Comparison of ENCODE assay signal across 16 cellular contexts in genomic region chr10:11871470-11871869, GRCh38. TPM values are rescaled to one million over a fixed set of nuclear protein-coding genes. Genes with fewer than 3 reads are reported as not detected.
A peak's percentile ranks its signal among the peaks of the same experiment; 100 is the strongest.
DNase-seq lines count a peak whose midpoint lies in the region; ATAC-seq, FAIRE-seq and TF ChIP-seq lines count a peak whose summit lies in the region.
"Had no signal": no experiment of that assay in that cellular context is flagged by ENCODE, and none has a peak within 500 bp of the region (broad histone marks: within the 10 kb centered on the region; RNA-seq: fewer than 3 reads in every experiment).

No MANE protein-coding gene starts in this region.

- no peak for DNase-seq in heart left ventricle
- DNase-seq in cardiac septum (ENCODE audit: low spot score): no peak
- peak; percentile 35 for DNase-seq in bronchial epithelial cell (ENCODE audit: low read depth)
- DNase-seq in myocyte (ENCODE audit: low read depth): peak; percentile 43
- no peak for DNase-seq in NCI-H2081 treated with DMSO at 0.1 percent for 48 hours (lab: John Stamatoyannopoulos, UW)
- no peak for DNase-seq in activated naive CD4-positive, alpha-beta T cell treated with anti-CD3 and anti-CD28 coated beads, Interleukin-2, amount 50 U/mL, for 16 hours
- no peak for DNase-seq in anterior cingulate cortex (lab: John Stamatoyannopoulos, UW)
- DNase-seq: ACHN; activated CD4-positive, alpha-beta memory T cell treated with anti-CD3 and anti-CD28 coated beads, Interleukin-2, amount 10 ng/mL, durations not matched to agents 7 days and 5 days; COR-L47; Karpas-422; mesenchymal stem cell; NCI-H1436; NCI-H446 treated with DMSO at 0.1 percent for 48 hours had no signal

- no peak for FAIRE-seq in bronchial epithelial cell (lab: Jason Lieb, UNC)
- FAIRE-seq: G401.6 had no signal

- 12 to 20% (median 15%) methylated on average over 9 of the region's 9 CpGs for WGBS in heart left ventricle, 4 donors

- H3K36me3 ChIP-seq in heart left ventricle: peaks cover 0 to 3% (median 0%) of the 10 kb centered on the region in 9 donors
- peaks cover 13% of the 10 kb centered on the region for H3K36me3 ChIP-seq in bronchial epithelial cell (ENCODE audit: control insufficient read depth, insufficient read depth, low read length)

- TF ChIP-seq CTCF in heart left ventricle (IDR thresholded peaks at IDR 0.05): no peak
- TF ChIP-seq CTCF in bronchial epithelial cell (IDR thresholded peaks at IDR 0.05; ENCODE audit: insufficient read depth, low read length, severe bottlenecking): no peak

- no peaks in the 10 kb centered on the region for H3K27me3 ChIP-seq in heart left ventricle
- no peaks in the 10 kb centered on the region for H3K27me3 ChIP-seq in bronchial epithelial cell (ENCODE audit: control insufficient read depth, insufficient read depth, low read length)

- peak in 3 of 4 donors; percentile 44 to 66 (median 50) for ATAC-seq in heart left ventricle
- ATAC-seq in HG02798 (IDR thresholded peaks at IDR 0.05; ENCODE audit: poor library complexity, unreplicated experiment): no peak

- H3K4me3 ChIP-seq in heart left ventricle: peak overlapping the region in 2 of 12 donors; percentile 7 to 27
- no peak overlapping the region for H3K4me3 ChIP-seq in bronchial epithelial cell (ENCODE audit: low read depth, low read length)

- peak overlapping the region in 1 of 12 donors; percentile 46 for H3K27ac ChIP-seq in heart left ventricle

- peaks cover 0 to 47% (median 19%) of the 10 kb centered on the region in 12 donors for H3K4me1 ChIP-seq in heart left ventricle

- H3K9me3 ChIP-seq in heart left ventricle: no peaks in the 10 kb centered on the region

- no peak for TF ChIP-seq POLR2A in heart left ventricle (IDR thresholded peaks at IDR 0.05)

- intact Hi-C loops in heart left ventricle (cut with DNase I): no loop called here
- intact Hi-C loops in cardiac septum (cut with DNase I): no loop called here

RNA-seq across cellular contexts. Expression of gene PROSER2, which starts 48.3 kb away (rescaled TPM):
- total RNA-seq in heart left ventricle: 1 to 10 TPM in 4 of 9 donors, under 1 TPM in 5; 0.58 to 3.3 (median 0.84) TPM
- polyA plus RNA-seq in heart left ventricle: under 1 TPM; 0.38 to 0.78 TPM
- 1.3 TPM for total RNA-seq in cardiac septum
- total RNA-seq in bronchial epithelial cell: 20.8 and 27.8 TPM in 2 replicates
- total RNA-seq in myocyte: 10.1 and 15.0 TPM in 2 replicates
- 7.6 TPM for polyA plus RNA-seq in myocyte (2012)

Comparison
In these comparisons a context has a peak if more than half of its experiments do, and no peak if none do; other contexts are left out.
1. DNase-seq: peak in bronchial epithelial cell (single experiment) and myocyte (single experiment); none in heart left ventricle (0 of 5), cardiac septum (single experiment), NCI-H2081 treated with DMSO at 0.1 percent for 48 hours (single experiment), activated naive CD4-positive, alpha-beta T cell treated with anti-CD3 and anti-CD28 coated beads, Interleukin-2, amount 50 U/mL, for 16 hours (single experiment) and anterior cingulate cortex (0 of 58).